ENCODE assay signal across 13 cellular contexts in the genomic region with DNA sequence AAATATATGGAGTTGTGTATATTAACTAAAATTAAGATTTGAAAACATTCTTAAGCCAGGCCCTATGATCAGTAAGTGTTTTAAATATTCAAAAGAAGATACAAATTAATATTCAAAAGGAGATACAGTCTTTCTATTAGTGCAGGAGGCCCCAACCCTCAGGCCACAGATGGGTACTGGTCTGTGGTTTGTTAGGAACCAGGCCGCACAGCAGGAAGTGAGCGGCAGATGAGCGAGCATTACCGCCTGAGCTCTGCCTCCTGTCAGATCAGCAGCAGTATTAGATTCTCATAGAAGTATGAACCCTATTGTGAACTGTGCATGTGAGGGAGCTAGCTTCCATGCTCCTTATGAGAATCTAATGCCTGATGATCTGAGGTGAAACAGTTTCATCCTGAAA.
A peak's percentile ranks its signal among the peaks of the same experiment; 100 is the strongest.
DNase-seq lines count a peak whose midpoint lies in the region; ATAC-seq, FAIRE-seq and TF ChIP-seq lines count a peak whose summit lies in the region.
"Had no signal": no experiment of that assay in that cellular context is flagged by ENCODE, and none has a peak within 500 bp of the region (broad histone marks: within the 10 kb centered on the region; RNA-seq: fewer than 3 reads in every experiment).

No MANE protein-coding gene starts in this region.

- POLR2A ChIA-PET in T-cell (lab: Charles Lee) = no interaction called here
- POLR2A ChIA-PET in GM12878 (lab: Charles Lee) = interaction anchor here (0.7 to 1.4 kb wide), 2 partner anchors 11 to 24 kb away, joined by 4 to 6 read pairs; no protein-coding TSS in a partner anchor
- POLR2A ChIA-PET in HEK293T (lab: Yijun Ruan, JAX) = no interaction called here

- ATAC-seq in GM21576 (IDR thresholded peaks at IDR 0.05; ENCODE audit: unreplicated experiment) = peak; percentile 34
- peak; percentile 56 to 86 (median 74) for ATAC-seq in T-cell (replicated peaks in 1 of 4)
- peak; percentile 65 for ATAC-seq in GM12878
- ATAC-seq in HG02938 (IDR thresholded peaks at IDR 0.05; ENCODE audit: unreplicated experiment) = no peak
- ATAC-seq in HG03571 (IDR thresholded peaks at IDR 0.05; ENCODE audit: unreplicated experiment) = no peak

- no peaks in the 10 kb centered on the region for H3K9me3 Mint-ChIP-seq in T-cell

- SMC1A ChIA-PET in GM12878 (lab: Charles Lee; ENCODE audit: uncharacterized antibody, unreplicated experiment) = interaction anchor here (0.6 to 3.8 kb wide), 6 partner anchors 10 to 293 kb away, joined by 3 to 24 read pairs (median 4); no protein-coding TSS in a partner anchor

- H4K20me1 ChIP-seq in BLaER1 treated with 17β-estradiol and CSF1 and Interleukin-3, amounts not matched to agents 10 nM and 100 nM = no peaks in the 10 kb centered on the region
- no peaks in the 10 kb centered on the region for H4K20me1 ChIP-seq in GM12878 (ENCODE audit: control insufficient read depth, insufficient read depth)

- no peak overlapping the region for H2AFZ ChIP-seq in GM12878 (ENCODE audit: control insufficient read depth, low read depth, low read length)

- TF ChIP-seq RAD21 in GM12878 (IDR thresholded peaks at IDR 0.05; ENCODE audit: insufficient read depth, low read depth, low read length) = no peak

- H3K9me3 ChIP-seq in BLaER1 treated with 17β-estradiol and CSF1 and Interleukin-3, amounts not matched to agents 10 nM and 100 nM (replicated peaks in 1 of 11) = peaks cover 0 to 36% (median 25%) of the 10 kb centered on the region in 11 experiments; a peak in 14 of 22 replicates
- no peaks in the 10 kb centered on the region; the same call in 1 of the 3 replicates for H3K9me3 ChIP-seq in GM12878 (replicated peaks; ENCODE audit: control insufficient read depth, insufficient read depth, low read length)
- H3K9me3 ChIP-seq: testis had no signal

- H3K27ac ChIP-seq in BLaER1 treated with 17β-estradiol and CSF1 and Interleukin-3, amounts not matched to agents 10 nM and 100 nM = peak overlapping the region in 8 of 11 experiments; percentile 3 to 86 (median 76); a peak in 14 of 22 replicates
- no peak overlapping the region for H3K27ac ChIP-seq in GM12878 (ENCODE audit: control insufficient read depth, insufficient read depth)
- H3K27ac ChIP-seq: HL-60, testis had no signal

- H3K27me3 ChIP-seq in BLaER1 treated with 17β-estradiol and CSF1 and Interleukin-3, amounts not matched to agents 10 nM and 100 nM = no peaks in the 10 kb centered on the region
- no peaks in the 10 kb centered on the region for H3K27me3 ChIP-seq in GM12878 (replicated peaks in 1 of 2; ENCODE audit: control insufficient read depth in 2 of 2, insufficient read depth in 2 of 2, low read length in 1 of 2)
- H3K27me3 ChIP-seq: testis had no signal

- 39% methylated on average over 4 of the region's 4 CpGs for WGBS in GM12878 (ENCODE audit: insufficient coverage, insufficient replicate concordance, low lambda C conversion rate, missing lambda C conversion rate)

- no peaks in the 10 kb centered on the region for H3K36me3 ChIP-seq in BLaER1 treated with 17β-estradiol and CSF1 and Interleukin-3, amounts not matched to agents 10 nM and 100 nM
- no peaks in the 10 kb centered on the region for H3K36me3 ChIP-seq in GM12878 (ENCODE audit: control insufficient read depth in 2 of 2, insufficient read depth in 2 of 2, low read length in 1 of 2)

- intact Hi-C loops in GM12878 (cut with micrococcal nuclease; ENCODE audit: unreplicated experiment) = no loop called here

- H3K4me1 ChIP-seq in BLaER1 treated with 17β-estradiol and CSF1 and Interleukin-3, amounts not matched to agents 10 nM and 100 nM = peaks cover 55 to 92% (median 82%) of the 10 kb centered on the region in 10 experiments
- peaks cover 19% of the 10 kb centered on the region for H3K4me1 ChIP-seq in GM12878 (ENCODE audit: control insufficient read depth, insufficient read depth, low read length)
- H3K4me1 ChIP-seq: testis had no signal

- H3K36me3 Mint-ChIP-seq in T-cell = no peaks in the 10 kb centered on the region

- in situ Hi-C loops in GM12878 (cut with MboI) = no loop called here

- DNase-seq in T-cell (peak in 32 of 34 experiments; percentile 10 to 56 (median 32)), GM12878 (ENCODE audit: low read depth, low spot score) (no peak), globus pallidus (ENCODE audit: low spot score) (no peak), HEK293T (ENCODE audit: extremely low spot score) (no peak)
- DNase-seq: AML-193, islet precursor cell, NCI-H748 treated with DMSO at 0.1 percent for 48 hours, testis had no signal

- CTCF ChIA-PET in T-cell (lab: Charles Lee) = no interaction called here
- CTCF ChIA-PET in GM12878 (lab: Yijun Ruan, JAX) = no interaction called here
- CTCF ChIA-PET in HEK293T (lab: Yijun Ruan, JAX) = interaction anchor here (0.6 kb wide), 1 partner anchor 135 kb away, joined by 3 read pairs; no protein-coding TSS in a partner anchor

- no peaks in the 10 kb centered on the region for H3K79me2 ChIP-seq in GM12878 (ENCODE audit: control insufficient read depth, insufficient read depth, low read length)

- no peaks in the 10 kb centered on the region for H3K27me3 Mint-ChIP-seq in T-cell

- H3K4me3 ChIP-seq in BLaER1 treated with 17β-estradiol and CSF1 and Interleukin-3, amounts not matched to agents 10 nM and 100 nM = 0 out of 20 replicates have a peak overlapping the region, but pooled peaks of 1 of the 10 experiments have one; percentile 11
- H3K4me3 ChIP-seq in GM12878 = no peak overlapping the region
- H3K4me3 ChIP-seq: testis had no signal

- TF ChIP-seq EP300 in GM12878 (IDR thresholded peaks at IDR 0.05; ENCODE audit: borderline replicate concordance in 1 of 2, control insufficient read depth in 1 of 2, low read depth in 2 of 2, low read length in 2 of 2) = no peak

- peaks cover 63 to 69% (median 63%) of the 10 kb centered on the region in 3 donors for H3K4me1 Mint-ChIP-seq in T-cell

- H3K4me3 Mint-ChIP-seq in T-cell = peak overlapping the region in 1 of 3 donors; percentile 44

- RAD21 ChIA-PET in GM12878 (lab: Charles Lee; ENCODE audit: unreplicated experiment) = interaction anchor here (0.6 to 2.1 kb wide), 6 partner anchors 11 to 1333 kb away, joined by 3 to 9 read pairs (median 4); no protein-coding TSS in a partner anchor

- no peak for FAIRE-seq in GM12878 (lab: Jason Lieb, UNC)

- peak overlapping the region in 1 of 11 experiments; percentile 70; a peak in 1 of 22 replicates for H3K9ac ChIP-seq in BLaER1 treated with 17β-estradiol and CSF1 and Interleukin-3, amounts not matched to agents 10 nM and 100 nM
- no peak overlapping the region for H3K9ac ChIP-seq in GM12878 (ENCODE audit: control insufficient read depth, insufficient read depth, low read length)

- TF ChIP-seq CTCF in GM12878 (IDR thresholded peaks at IDR 0.05 in 2 of 3, conservative IDR thresholded peaks at IDR 0.05 in 1 of 3; ENCODE audit: control insufficient read depth in 2 of 3, extremely low read depth in 1 of 3, insufficient read depth in 1 of 3, low read depth in 3 of 3, low read length in 3 of 3) = no peak

- peak overlapping the region; percentile 51 to 91 (median 80); a peak in 21 of 22 replicates for H3K4me2 ChIP-seq in BLaER1 treated with 17β-estradiol and CSF1 and Interleukin-3, amounts not matched to agents 10 nM and 100 nM
- no peak overlapping the region for H3K4me2 ChIP-seq in GM12878 (ENCODE audit: control insufficient read depth, insufficient read depth)

- no peak for TF ChIP-seq POLR2A in GM12878 (IDR thresholded peaks at IDR 0.05; ENCODE audit: low read depth, low read length)

- H3K27ac Mint-ChIP-seq in T-cell = peak overlapping the region; percentile 79 to 91

- no TSS peak for BruUV-seq in GM12878 (replicated peaks; lab: Mats Ljungman, UMichigan)

TF ChIP-seq in GM12878, 131 proteins besides CTCF, POLR2A, EP300 and RAD21:
- peak; percentile 80 for TF ChIP-seq RUNX3 (IDR thresholded peaks at IDR 0.05; ENCODE audit: low read length)
- TF ChIP-seq, protein P1, sequence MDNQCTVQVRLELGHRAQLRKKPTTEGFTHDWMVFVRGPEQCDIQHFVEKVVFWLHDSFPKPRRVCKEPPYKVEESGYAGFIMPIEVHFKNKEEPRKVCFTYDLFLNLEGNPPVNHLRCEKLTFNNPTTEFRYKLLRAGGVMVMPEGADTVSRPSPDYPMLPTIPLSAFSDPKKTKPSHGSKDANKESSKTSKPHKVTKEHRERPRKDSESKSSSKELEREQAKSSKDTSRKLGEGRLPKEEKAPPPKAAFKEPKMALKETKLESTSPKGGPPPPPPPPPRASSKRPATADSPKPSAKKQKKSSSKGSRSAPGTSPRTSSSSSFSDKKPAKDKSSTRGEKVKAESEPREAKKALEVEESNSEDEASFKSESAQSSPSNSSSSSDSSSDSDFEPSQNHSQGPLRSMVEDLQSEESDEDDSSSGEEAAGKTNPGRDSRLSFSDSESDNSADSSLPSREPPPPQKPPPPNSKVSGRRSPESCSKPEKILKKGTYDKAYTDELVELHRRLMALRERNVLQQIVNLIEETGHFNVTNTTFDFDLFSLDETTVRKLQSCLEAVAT (IDR thresholded peaks at IDR 0.05) = no peak
- peak; percentile 22; the same call in 1 of the 2 replicates for TF ChIP-seq SPI1 (IDR thresholded peaks at IDR 0.05; ENCODE audit: borderline replicate concordance, insufficient read depth, low read depth, low read length)
- TF ChIP-seq ATF7 (IDR thresholded peaks at IDR 0.05; ENCODE audit: low read depth) = no peak

TF ChIP-seq in HEK293T, 16 proteins besides CTCF, POLR2A, EP300 and RAD21 (continues in another document):
- TF ChIP-seq, protein P2, sequence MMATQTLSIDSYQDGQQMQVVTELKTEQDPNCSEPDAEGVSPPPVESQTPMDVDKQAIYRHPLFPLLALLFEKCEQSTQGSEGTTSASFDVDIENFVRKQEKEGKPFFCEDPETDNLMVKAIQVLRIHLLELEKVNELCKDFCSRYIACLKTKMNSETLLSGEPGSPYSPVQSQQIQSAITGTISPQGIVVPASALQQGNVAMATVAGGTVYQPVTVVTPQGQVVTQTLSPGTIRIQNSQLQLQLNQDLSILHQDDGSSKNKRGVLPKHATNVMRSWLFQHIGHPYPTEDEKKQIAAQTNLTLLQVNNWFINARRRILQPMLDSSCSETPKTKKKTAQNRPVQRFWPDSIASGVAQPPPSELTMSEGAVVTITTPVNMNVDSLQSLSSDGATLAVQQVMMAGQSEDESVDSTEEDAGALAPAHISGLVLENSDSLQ (IDR thresholded peaks at IDR 0.05) = no peak
- no peak for TF ChIP-seq ELF4 (IDR thresholded peaks at IDR 0.05)
- TF ChIP-seq FOXK2 (IDR thresholded peaks at IDR 0.05) = no peak
- TF ChIP-seq FOXM1 (IDR thresholded peaks at IDR 0.05; ENCODE audit: borderline replicate concordance) = no peak
- TF ChIP-seq HDGF (IDR thresholded peaks at IDR 0.05; ENCODE audit: borderline replicate concordance) = no peak
- TF ChIP-seq SP1 (IDR thresholded peaks at IDR 0.05) = no peak
- no peak for TF ChIP-seq LEF1 (IDR thresholded peaks at IDR 0.05; ENCODE audit: borderline replicate concordance)
- no peak for TF ChIP-seq ARNT (IDR thresholded peaks at IDR 0.05)
- no peak for TF ChIP-seq SUZ12 (IDR thresholded peaks at IDR 0.05)
- no peak for TF ChIP-seq FOXA1 (IDR thresholded peaks at IDR 0.05)
- TF ChIP-seq CTBP1 (IDR thresholded peaks at IDR 0.05; ENCODE audit: borderline replicate concordance) = no peak
- TF ChIP-seq TARDBP (IDR thresholded peaks at IDR 0.05) = no peak
- TF ChIP-seq BHLHE40 (IDR thresholded peaks at IDR 0.05; ENCODE audit: borderline replicate concordance) = no peak
- TF ChIP-seq NFRKB (IDR thresholded peaks at IDR 0.05) = no peak
- TF ChIP-seq ZNF384 (IDR thresholded peaks at IDR 0.05) = no peak

Comparison
In these comparisons a context has a peak if more than half of its experiments do, and no peak if none do; other contexts are left out.
1. ATAC-seq: peak in GM21576 (single experiment), T-cell (4 of 4) and GM12878 (single experiment); none in HG02938 (single experiment) and HG03571 (single experiment).
2. DNase-seq: peak in T-cell (32 of 34); none in GM12878 (single experiment), globus pallidus (single experiment) and HEK293T (single experiment).